In the genomic region with DNA sequence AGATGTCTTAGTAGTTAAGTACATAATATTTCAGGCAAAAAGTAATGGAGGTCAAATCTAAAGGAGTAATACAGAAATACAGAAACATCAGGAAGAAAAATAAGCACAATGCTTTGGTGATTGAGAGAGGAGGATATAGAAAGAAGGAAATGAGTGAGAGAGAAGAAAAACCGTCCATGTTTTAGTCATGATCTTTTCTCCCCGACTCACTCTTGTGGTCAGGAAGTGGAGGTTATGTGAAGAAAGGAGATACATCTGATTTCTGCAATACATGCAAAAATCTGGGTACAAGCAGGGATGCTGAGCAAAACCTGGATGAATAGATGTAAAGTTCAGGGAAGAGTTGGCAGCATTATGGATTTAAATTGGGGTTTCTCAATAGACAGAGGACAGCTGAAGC, we compare ENCODE assay signal across 8 cellular contexts.
"Had no signal": no experiment of that assay in that cellular context is flagged by ENCODE, and none has a peak within 500 bp of the region (broad histone marks: within the 10 kb centered on the region; RNA-seq: fewer than 3 reads in every experiment).

No MANE protein-coding gene starts in this region.

- H2AFZ ChIP-seq: GM23248, GM23338 had no signal

- H3K4me2 ChIP-seq: GM23338 had no signal

- H3K27ac ChIP-seq: GM23248 had no signal

- DNase-seq: GM23248, GOT3, H7, H9, HCEC 1CT, HFFc6 had no signal

- H3K9me3 Mint-ChIP-seq: GM23338, H9 had no signal

- H3K27ac Mint-ChIP-seq: GM23338, H9, HFFc6 had no signal

- H3K4me3 ChIP-seq: GM23248, GM23338, HAP-1 had no signal

- H3K9ac ChIP-seq: GM23248 had no signal

- H3K4me1 ChIP-seq: HAP-1 had no signal

- H3K4me3 Mint-ChIP-seq: GM23338, H9, HFFc6 had no signal

- H3K9me3 ChIP-seq: HAP-1 had no signal

- H3K36me3 ChIP-seq: HAP-1 had no signal
